11 cellular contexts compared by ENCODE assay signal in genomic region chrX:47629419-47630210, GRCh38. TPM values are rescaled to one million over a fixed set of nuclear protein-coding genes. Genes with fewer than 3 reads are reported as not detected.
A peak's percentile ranks its signal among the peaks of the same experiment; 100 is the strongest.
DNase-seq lines count a peak whose midpoint lies in the region; ATAC-seq and TF ChIP-seq lines count a peak whose summit lies in the region.
"Had no signal": no experiment of that assay in that cellular context is flagged by ENCODE, and none has a peak within 500 bp of the region (broad histone marks: within the 10 kb centered on the region; RNA-seq: fewer than 3 reads in every experiment).

CFP (minus strand) TSS chrX:47629930; CDS start chrX:47629844, 86 bp downstream.

- H3K9me3 Mint-ChIP-seq in activated naive CD8-positive, alpha-beta T cell (ENCODE audit: low read depth) = no peaks in the 10 kb centered on the region
- H3K9me3 Mint-ChIP-seq: memory B cell had no signal

- H3K36me3 Mint-ChIP-seq in activated naive CD8-positive, alpha-beta T cell = no peaks in the 10 kb centered on the region

- ATAC-seq in mucosa of descending colon (peak; percentile 39), GM18505 (IDR thresholded peaks at IDR 0.05; ENCODE audit: unreplicated experiment) (no peak), HG03045 (IDR thresholded peaks at IDR 0.05; ENCODE audit: unreplicated experiment) (no peak)
- ATAC-seq: foreskin keratinocyte had no signal

- no peaks in the 10 kb centered on the region for H3K27me3 Mint-ChIP-seq in activated naive CD8-positive, alpha-beta T cell

- intact Hi-C loops in mucosa of descending colon (cut with DNase I, micrococcal nuclease) = no loop called here

- no peak for TF ChIP-seq POLR2A in NB4 (IDR thresholded peaks at IDR 0.05; ENCODE audit: extremely low read depth, insufficient read length)
- TF ChIP-seq POLR2A in GM18505 (IDR thresholded peaks at IDR 0.05; ENCODE audit: borderline replicate concordance, extremely low read depth, insufficient read depth, insufficient read length) = no peak

- TF ChIP-seq CTCF in NB4 (IDR thresholded peaks at IDR 0.05; ENCODE audit: low read depth, low read length) (no peak), mucosa of descending colon (IDR thresholded peaks at IDR 0.05) (no peak)

- no peaks in the 10 kb centered on the region for H3K9me3 ChIP-seq in mucosa of descending colon

- no peaks in the 10 kb centered on the region for H3K4me1 ChIP-seq in mucosa of descending colon (ENCODE audit: low read depth)
- H3K4me1 ChIP-seq: foreskin keratinocyte had no signal

- H3K4me3 Mint-ChIP-seq in activated naive CD8-positive, alpha-beta T cell = peak within 1 kb of the TSS; percentile 80
- H3K4me3 Mint-ChIP-seq: memory B cell had no signal

- DNase-seq in CMK (ENCODE audit: low read depth) (peak; percentile 74), NB4 (ENCODE audit: low read depth) (peak; percentile 89), mucosa of descending colon (no peak), NCI-H2171 (lab: John Stamatoyannopoulos, UW) (no peak), NCI-H2081 treated with DMSO at 0.1 percent for 48 hours (lab: John Stamatoyannopoulos, UW) (no peak)
- DNase-seq: DMS79, foreskin keratinocyte had no signal

- H3K4me3 ChIP-seq in NB4 (ENCODE audit: low read depth, low read length) (peak within 1 kb of the TSS; percentile 46), mucosa of descending colon (no peak within 1 kb of the TSS)

- peak within 1 kb of the TSS; percentile 51 for H3K27ac Mint-ChIP-seq in activated naive CD8-positive, alpha-beta T cell
- H3K27ac Mint-ChIP-seq: memory B cell had no signal

- H3K4me1 Mint-ChIP-seq in activated naive CD8-positive, alpha-beta T cell (ENCODE audit: low read depth) = peaks cover 19% of the 10 kb centered on the region

- H3K36me3 ChIP-seq in mucosa of descending colon (ENCODE audit: low read depth) = no peaks in the 10 kb centered on the region

RNA-seq across cellular contexts. Expression of gene CFP, which starts in this region (rescaled TPM):
- 1 to 10 TPM in 2 of 3 donors, under 1 TPM in 1; 0.96 to 4.0 (median 2.9) TPM for total RNA-seq in mucosa of descending colon

Comparison
In these comparisons a context has a peak if more than half of its experiments do, and no peak if none do; other contexts are left out.
1. DNase-seq: peak in CMK (single experiment) and NB4 (single experiment); none in mucosa of descending colon (0 of 3), NCI-H2171 (single experiment) and NCI-H2081 treated with DMSO at 0.1 percent for 48 hours (single experiment).